In the genomic region with DNA sequence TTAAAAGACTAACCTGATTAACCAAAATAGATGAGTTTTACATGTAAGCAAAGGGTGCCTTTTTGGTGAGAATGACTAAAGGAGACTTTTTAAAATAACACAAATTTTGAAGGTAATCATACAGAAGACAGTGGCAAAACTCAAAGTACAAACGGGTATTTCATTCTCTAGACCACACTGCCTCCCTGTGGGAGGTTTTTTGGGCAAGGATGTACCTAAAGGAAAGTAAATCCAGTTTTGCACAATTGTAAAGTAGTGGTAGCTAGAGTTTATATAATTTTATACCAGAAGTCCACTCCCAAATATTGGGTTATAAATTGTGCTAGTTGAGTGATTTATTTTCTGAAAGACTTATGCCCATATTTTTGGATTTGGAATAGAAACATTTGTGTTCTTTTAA, we compare ENCODE assay signal across 9 cellular contexts.
DNase-seq lines count a peak whose midpoint lies in the region; ATAC-seq, FAIRE-seq and TF ChIP-seq lines count a peak whose summit lies in the region.
"Had no signal": no experiment of that assay in that cellular context is flagged by ENCODE, and none has a peak within 500 bp of the region (broad histone marks: within the 10 kb centered on the region; RNA-seq: fewer than 3 reads in every experiment).

No MANE protein-coding gene starts in this region.

- in situ Hi-C loops in KBM-7 (cut with MboI; ENCODE audit: low pct_unique_long_range_greater_than_20kb, low sequenced_read_pairs) (no loop called here), GM12878 (cut with MboI) (no loop called here)

- H3K9ac ChIP-seq in GM12878 (ENCODE audit: control insufficient read depth, insufficient read depth, low read length): no peak overlapping the region
- H3K9ac ChIP-seq in mesendoderm (ENCODE audit: low read length): no peak overlapping the region

- no peak overlapping the region for H2BK120ac ChIP-seq in mesendoderm (ENCODE audit: low read depth, low read length)

- no peak overlapping the region for H3K18ac ChIP-seq in mesendoderm (ENCODE audit: low read length)

- ATAC-seq in GM12878: no peak
- no peak for ATAC-seq in HG03439 (IDR thresholded peaks at IDR 0.05; ENCODE audit: unreplicated experiment)
- no peak for ATAC-seq in GM18519 (IDR thresholded peaks at IDR 0.05; ENCODE audit: low FRiP score, unreplicated experiment)
- ATAC-seq in stimulated activated naive CD8-positive, alpha-beta T cell treated with anti-CD3 and anti-CD28 coated beads, Interleukin-15, Interleukin-2, amounts not matched to agents 100 U/mL and 50 U/mL, for 24 hours: no peak

- intact Hi-C loops in GM12878 (cut with micrococcal nuclease; ENCODE audit: unreplicated experiment): no loop called here

- FAIRE-seq in GM12878 (lab: Jason Lieb, UNC): no peak

- H3K56ac ChIP-seq in mesendoderm (ENCODE audit: low read length): no peak overlapping the region

- H3K4me1 ChIP-seq in GM12878 (ENCODE audit: control insufficient read depth, insufficient read depth, low read length): no peaks in the 10 kb centered on the region
- no peaks in the 10 kb centered on the region for H3K4me1 ChIP-seq in mesendoderm (ENCODE audit: control insufficient read depth, low read depth, low read length)

- H4K5ac ChIP-seq in mesendoderm (ENCODE audit: low read length): no peak overlapping the region

- H2AFZ ChIP-seq in GM12878 (ENCODE audit: control insufficient read depth, low read depth, low read length): no peak overlapping the region

- H3K4ac ChIP-seq in mesendoderm (ENCODE audit: low read depth, low read length): no peak overlapping the region

- H3K27ac ChIP-seq in GM12878 (ENCODE audit: control insufficient read depth, insufficient read depth) (no peak overlapping the region), mesendoderm (ENCODE audit: low read depth, low read length) (no peak overlapping the region)

- H3K9me3 ChIP-seq in GM12878 (replicated peaks; ENCODE audit: control insufficient read depth, insufficient read depth, low read length): no peaks in the 10 kb centered on the region

- no peak overlapping the region for H4K8ac ChIP-seq in mesendoderm (ENCODE audit: low read depth, low read length)

- WGBS in GM12878 (ENCODE audit: insufficient coverage, insufficient replicate concordance, low lambda C conversion rate, missing lambda C conversion rate): 17% methylated on average over 1 of the region's 1 CpG
- WGBS in mesendoderm (ENCODE audit: extremely low coverage, insufficient coverage, low lambda C conversion rate): no CpG with 5 or more reads among the region's 1 CpG

- TF ChIP-seq CTCF in GM12878 (IDR thresholded peaks at IDR 0.05 in 2 of 3, conservative IDR thresholded peaks at IDR 0.05 in 1 of 3; ENCODE audit: control insufficient read depth in 2 of 3, extremely low read depth in 1 of 3, insufficient read depth in 1 of 3, low read depth in 3 of 3, low read length in 3 of 3): peak in 1 of 3 experiments; percentile 18; a peak in 1 of 6 replicates

- H3K27me3 ChIP-seq in GM12878 (replicated peaks in 1 of 2; ENCODE audit: control insufficient read depth in 2 of 2, insufficient read depth in 2 of 2, low read length in 1 of 2) (no peaks in the 10 kb centered on the region), mesendoderm (ENCODE audit: insufficient read depth, low read length, poor library complexity) (no peaks in the 10 kb centered on the region)

- TF ChIP-seq RAD21 in GM12878 (IDR thresholded peaks at IDR 0.05; ENCODE audit: insufficient read depth, low read depth, low read length): peak; percentile 45

- BruUV-seq in GM12878 (replicated peaks; lab: Mats Ljungman, UMichigan): no TSS peak

- no peak overlapping the region for H2AK5ac ChIP-seq in mesendoderm (ENCODE audit: low read length)

- no peak overlapping the region for H3K4me3 ChIP-seq in GM12878
- H3K4me3 ChIP-seq in mesendoderm (ENCODE audit: low read length): no peak overlapping the region

- H3K79me2 ChIP-seq in GM12878 (ENCODE audit: control insufficient read depth, insufficient read depth, low read length): no peaks in the 10 kb centered on the region
- H3K79me2 ChIP-seq in mesendoderm (ENCODE audit: control insufficient read depth, insufficient read depth, low read length): no peaks in the 10 kb centered on the region

- no peak overlapping the region for H3K23ac ChIP-seq in mesendoderm (ENCODE audit: low read length)

- H2BK5ac ChIP-seq in mesendoderm (ENCODE audit: low read length): no peak overlapping the region

- RAD21 ChIA-PET in GM12878 (lab: Charles Lee; ENCODE audit: unreplicated experiment): no interaction called here

- DNase-seq in COR-L47 (lab: John Stamatoyannopoulos, UW): peak; percentile 12
- DNase-seq in KBM-7: peak; percentile 30
- DNase-seq in GM12878 (ENCODE audit: low read depth, low spot score): no peak
- DNase-seq in mesendoderm: peak; percentile 47
- no peak for DNase-seq in stimulated activated naive CD8-positive, alpha-beta T cell treated with anti-CD3 and anti-CD28 coated beads, Interleukin-15, Interleukin-2, amounts not matched to agents 100 U/mL and 50 U/mL, for 24 hours
- no peak for DNase-seq in NCI-H2029 (lab: John Stamatoyannopoulos, UW)
- DNase-seq: stimulated activated naive CD4-positive, alpha-beta T cell treated with Interleukin-2 at 50 U/mL for 16 hours had no signal

- H4K20me1 ChIP-seq in GM12878 (ENCODE audit: control insufficient read depth, insufficient read depth): no peaks in the 10 kb centered on the region

- POLR2A ChIA-PET in GM12878 (lab: Charles Lee): no interaction called here

- H3K79me1 ChIP-seq in mesendoderm (ENCODE audit: low read length): no peaks in the 10 kb centered on the region

- H3K4me2 ChIP-seq in GM12878 (ENCODE audit: control insufficient read depth, insufficient read depth) (no peak overlapping the region), mesendoderm (ENCODE audit: low read length) (no peak overlapping the region)

- TF ChIP-seq EP300 in GM12878 (IDR thresholded peaks at IDR 0.05; ENCODE audit: borderline replicate concordance in 1 of 2, control insufficient read depth in 1 of 2, low read depth in 2 of 2, low read length in 2 of 2): no peak

- no peak for TF ChIP-seq POLR2A in GM12878 (IDR thresholded peaks at IDR 0.05; ENCODE audit: low read depth, low read length)

- CTCF ChIA-PET in GM12878 (lab: Yijun Ruan, JAX): no interaction called here

- no peak overlapping the region for H2BK15ac ChIP-seq in mesendoderm (replicated peaks; ENCODE audit: low read depth)

- SMC1A ChIA-PET in GM12878 (lab: Charles Lee; ENCODE audit: uncharacterized antibody, unreplicated experiment): no interaction called here

- H3K36me3 ChIP-seq in GM12878 (ENCODE audit: control insufficient read depth in 2 of 2, insufficient read depth in 2 of 2, low read length in 1 of 2) (no peaks in the 10 kb centered on the region), mesendoderm (ENCODE audit: control insufficient read depth, insufficient read depth, low read length) (no peaks in the 10 kb centered on the region)

TF ChIP-seq in GM12878, 131 proteins besides CTCF, POLR2A, EP300 and RAD21 (continues in another document):
- TF ChIP-seq, protein P1, sequence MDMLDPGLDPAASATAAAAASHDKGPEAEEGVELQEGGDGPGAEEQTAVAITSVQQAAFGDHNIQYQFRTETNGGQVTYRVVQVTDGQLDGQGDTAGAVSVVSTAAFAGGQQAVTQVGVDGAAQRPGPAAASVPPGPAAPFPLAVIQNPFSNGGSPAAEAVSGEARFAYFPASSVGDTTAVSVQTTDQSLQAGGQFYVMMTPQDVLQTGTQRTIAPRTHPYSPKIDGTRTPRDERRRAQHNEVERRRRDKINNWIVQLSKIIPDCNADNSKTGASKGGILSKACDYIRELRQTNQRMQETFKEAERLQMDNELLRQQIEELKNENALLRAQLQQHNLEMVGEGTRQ (IDR thresholded peaks at IDR 0.05; ENCODE audit: borderline replicate concordance, low read depth, low read length): no peak
- TF ChIP-seq, protein P2, sequence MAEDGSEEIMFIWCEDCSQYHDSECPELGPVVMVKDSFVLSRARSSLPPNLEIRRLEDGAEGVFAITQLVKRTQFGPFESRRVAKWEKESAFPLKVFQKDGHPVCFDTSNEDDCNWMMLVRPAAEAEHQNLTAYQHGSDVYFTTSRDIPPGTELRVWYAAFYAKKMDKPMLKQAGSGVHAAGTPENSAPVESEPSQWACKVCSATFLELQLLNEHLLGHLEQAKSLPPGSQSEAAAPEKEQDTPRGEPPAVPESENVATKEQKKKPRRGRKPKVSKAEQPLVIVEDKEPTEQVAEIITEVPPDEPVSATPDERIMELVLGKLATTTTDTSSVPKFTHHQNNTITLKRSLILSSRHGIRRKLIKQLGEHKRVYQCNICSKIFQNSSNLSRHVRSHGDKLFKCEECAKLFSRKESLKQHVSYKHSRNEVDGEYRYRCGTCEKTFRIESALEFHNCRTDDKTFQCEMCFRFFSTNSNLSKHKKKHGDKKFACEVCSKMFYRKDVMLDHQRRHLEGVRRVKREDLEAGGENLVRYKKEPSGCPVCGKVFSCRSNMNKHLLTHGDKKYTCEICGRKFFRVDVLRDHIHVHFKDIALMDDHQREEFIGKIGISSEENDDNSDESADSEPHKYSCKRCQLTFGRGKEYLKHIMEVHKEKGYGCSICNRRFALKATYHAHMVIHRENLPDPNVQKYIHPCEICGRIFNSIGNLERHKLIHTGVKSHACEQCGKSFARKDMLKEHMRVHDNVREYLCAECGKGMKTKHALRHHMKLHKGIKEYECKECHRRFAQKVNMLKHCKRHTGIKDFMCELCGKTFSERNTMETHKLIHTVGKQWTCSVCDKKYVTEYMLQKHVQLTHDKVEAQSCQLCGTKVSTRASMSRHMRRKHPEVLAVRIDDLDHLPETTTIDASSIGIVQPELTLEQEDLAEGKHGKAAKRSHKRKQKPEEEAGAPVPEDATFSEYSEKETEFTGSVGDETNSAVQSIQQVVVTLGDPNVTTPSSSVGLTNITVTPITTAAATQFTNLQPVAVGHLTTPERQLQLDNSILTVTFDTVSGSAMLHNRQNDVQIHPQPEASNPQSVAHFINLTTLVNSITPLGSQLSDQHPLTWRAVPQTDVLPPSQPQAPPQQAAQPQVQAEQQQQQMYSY (CRISPR knock-in tag; IDR thresholded peaks at IDR 0.05): no peak
- TF ChIP-seq RCOR1 (conservative IDR thresholded peaks at IDR 0.05; ENCODE audit: low read depth, low read length): no peak

Comparison
In these comparisons a context has a peak if more than half of its experiments do, and no peak if none do; other contexts are left out.
1. DNase-seq: peak in COR-L47 (single experiment), KBM-7 (single experiment) and mesendoderm (single experiment); none in GM12878 (single experiment), stimulated activated naive CD8-positive, alpha-beta T cell treated with anti-CD3 and anti-CD28 coated beads, Interleukin-15, Interleukin-2, amounts not matched to agents 100 U/mL and 50 U/mL, for 24 hours (single experiment) and NCI-H2029 (single experiment).